In the genomic region with DNA sequence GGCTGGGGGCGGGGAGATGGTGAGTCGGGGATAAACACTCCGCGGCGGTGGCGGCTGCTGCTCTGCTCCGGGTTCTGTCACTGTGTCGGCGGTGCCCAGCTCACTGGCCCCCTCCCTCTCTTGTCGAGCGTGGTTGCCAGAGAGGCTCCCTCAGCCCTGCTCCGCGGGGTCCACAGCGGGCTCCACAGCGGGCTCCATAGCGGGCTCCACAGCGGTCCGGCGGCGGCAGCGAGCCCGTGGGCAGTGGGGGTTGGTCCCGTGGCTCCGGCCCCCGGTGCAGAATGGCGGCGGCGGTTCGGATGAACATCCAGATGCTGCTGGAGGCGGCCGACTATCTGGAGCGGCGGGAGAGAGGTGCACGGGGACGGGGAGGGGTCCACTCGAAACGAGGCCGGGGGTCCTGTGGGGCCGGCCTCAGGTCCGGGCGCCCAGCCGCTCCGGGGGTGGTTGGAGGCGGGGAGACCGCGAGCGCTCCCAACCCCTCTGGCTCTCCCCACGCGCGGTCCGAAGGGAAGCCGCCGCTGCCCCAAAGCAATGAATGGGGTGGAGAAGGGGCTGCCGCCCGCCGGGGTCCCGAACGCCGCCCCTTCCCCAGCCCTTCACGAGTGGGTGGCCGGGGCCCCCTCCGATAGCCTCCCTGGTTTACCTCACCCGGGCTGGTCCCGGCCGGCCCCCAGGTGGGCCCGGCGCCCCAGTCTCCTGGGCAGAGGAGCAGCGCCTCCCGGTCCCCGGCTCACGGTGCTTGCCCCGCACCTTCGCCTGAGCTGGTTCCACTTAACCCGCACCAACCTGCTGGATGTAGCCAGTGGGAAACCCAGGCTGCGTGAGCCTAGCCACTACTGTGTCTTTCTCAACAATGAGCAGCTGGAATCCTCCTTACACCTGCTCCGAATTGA, we compare ENCODE assay signal across 8 cellular contexts. TPM values are rescaled to one million over a fixed set of nuclear protein-coding genes. Genes with fewer than 3 reads are reported as not detected.
DNase-seq lines count a peak whose midpoint lies in the region; ATAC-seq and TF ChIP-seq lines count a peak whose summit lies in the region.

A gene with protein sequence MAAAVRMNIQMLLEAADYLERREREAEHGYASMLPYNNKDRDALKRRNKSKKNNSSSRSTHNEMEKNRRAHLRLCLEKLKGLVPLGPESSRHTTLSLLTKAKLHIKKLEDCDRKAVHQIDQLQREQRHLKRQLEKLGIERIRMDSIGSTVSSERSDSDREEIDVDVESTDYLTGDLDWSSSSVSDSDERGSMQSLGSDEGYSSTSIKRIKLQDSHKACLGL (plus strand): TSS at position 60 of the 896 bp plus-strand sequence. CDS start 222 bp downstream, at position 282.

- peaks cover 34% of the 10 kb centered on the region for H3K36me3 Mint-ChIP-seq in activated CD4-positive, alpha-beta memory T cell treated with anti-CD3 and anti-CD28 coated beads, Interleukin-2, amount 10 ng/mL, durations not matched to agents 7 days and 5 days (ENCODE audit: low read depth)

- peak; percentile 34 for DNase-seq in activated CD4-positive, alpha-beta memory T cell treated with anti-CD3 and anti-CD28 coated beads, Interleukin-2, amount 10 ng/mL, durations not matched to agents 7 days and 5 days
- no peak for DNase-seq in fibroblast of villous mesenchyme (ENCODE audit: low read depth)
- DNase-seq in neuronal stem cell (ENCODE audit: low spot score) = no peak
- DNase-seq in NCI-H226 = no peak

- H3K4me1 ChIP-seq in ES-I3 (ENCODE audit: insufficient read depth, low read length) (no peaks in the 10 kb centered on the region), neuronal stem cell (ENCODE audit: control insufficient read depth in 2 of 2, insufficient read depth in 1 of 2, low read depth in 1 of 2, low read length in 2 of 2) (peaks cover 0 to 2% of the 10 kb centered on the region in 2 donors)

- peak within 1 kb of the TSS; percentile 55 for H3K23ac ChIP-seq in neuronal stem cell (ENCODE audit: low read depth, low read length, poor library complexity)

- POLR2A ChIA-PET in activated CD4-positive, alpha-beta memory T cell treated with anti-CD3 and anti-CD28 coated beads, Interleukin-2, amount 10 ng/mL, durations not matched to agents 7 days and 5 days (lab: Charles Lee) = interaction anchor here (0.7 to 9.4 kb wide), 50 partner anchors 8 to 487 kb away, joined by 3 to 287 read pairs (median 6); a partner anchor contains a TSS

- peaks cover 2% of the 10 kb centered on the region for H3K79me1 ChIP-seq in neuronal stem cell (ENCODE audit: low read depth, low read length)

- peak within 1 kb of the TSS; percentile 71 for H2AK5ac ChIP-seq in neuronal stem cell (ENCODE audit: low read depth, low read length)

- H3K9me3 ChIP-seq in ES-I3 (ENCODE audit: control insufficient read depth, insufficient read depth, low read length) (no peaks in the 10 kb centered on the region), neuronal stem cell (replicated peaks in 1 of 2; ENCODE audit: control insufficient read depth in 2 of 2, insufficient read depth in 1 of 2, low read depth in 1 of 2, low read length in 2 of 2) (no peaks in the 10 kb centered on the region)

- H3K27me3 Mint-ChIP-seq in activated CD4-positive, alpha-beta memory T cell treated with anti-CD3 and anti-CD28 coated beads, Interleukin-2, amount 10 ng/mL, durations not matched to agents 7 days and 5 days = no peaks in the 10 kb centered on the region

- peak within 1 kb of the TSS; percentile 99 for H3K4me2 ChIP-seq in neuronal stem cell (ENCODE audit: insufficient read depth, low read length, poor library complexity, severe bottlenecking)

- H3K4me1 Mint-ChIP-seq in activated CD4-positive, alpha-beta memory T cell treated with anti-CD3 and anti-CD28 coated beads, Interleukin-2, amount 10 ng/mL, durations not matched to agents 7 days and 5 days = peaks cover 45% of the 10 kb centered on the region

- peak within 1 kb of the TSS; percentile 89 for H3K27ac ChIP-seq in neuronal stem cell (replicated peaks; ENCODE audit: low read length)

- peak within 1 kb of the TSS; percentile 92 for H2AFZ ChIP-seq in neuronal stem cell (ENCODE audit: low read length)

- H3K4me3 Mint-ChIP-seq in activated CD4-positive, alpha-beta memory T cell treated with anti-CD3 and anti-CD28 coated beads, Interleukin-2, amount 10 ng/mL, durations not matched to agents 7 days and 5 days = peak within 1 kb of the TSS; percentile 82

- TF ChIP-seq CTCF in fibroblast of villous mesenchyme (IDR thresholded peaks at IDR 0.05; ENCODE audit: insufficient read depth, low read depth, low read length) = no peak

- no peaks in the 10 kb centered on the region for H3K27me3 ChIP-seq in neuronal stem cell (ENCODE audit: control insufficient read depth in 3 of 3, insufficient read depth in 3 of 3, low read depth in 1 of 3, low read length in 3 of 3)

- H3K9me3 Mint-ChIP-seq in activated CD4-positive, alpha-beta memory T cell treated with anti-CD3 and anti-CD28 coated beads, Interleukin-2, amount 10 ng/mL, durations not matched to agents 7 days and 5 days = no peaks in the 10 kb centered on the region

- H3K27ac Mint-ChIP-seq in activated CD4-positive, alpha-beta memory T cell treated with anti-CD3 and anti-CD28 coated beads, Interleukin-2, amount 10 ng/mL, durations not matched to agents 7 days and 5 days = peak within 1 kb of the TSS; percentile 81

- no peak within 1 kb of the TSS for H2BK12ac ChIP-seq in neuronal stem cell (ENCODE audit: low read length)

- no peak within 1 kb of the TSS for H4K91ac ChIP-seq in neuronal stem cell (ENCODE audit: low read depth, low read length, poor library complexity)

- WGBS in neuronal stem cell (ENCODE audit: extremely low coverage in 2 of 2, insufficient read length in 2 of 2, insufficient replicate concordance in 1 of 2), 2 donors = no CpG with 5 or more reads among the region's 76 CpGs

- peak within 1 kb of the TSS; percentile 75 for H2BK5ac ChIP-seq in neuronal stem cell (ENCODE audit: low read length)

- no peak within 1 kb of the TSS for H2BK120ac ChIP-seq in neuronal stem cell (ENCODE audit: low read depth, low read length)

- H3K36me3 ChIP-seq in ES-I3 (ENCODE audit: insufficient read depth, low read length) (peaks cover 2% of the 10 kb centered on the region; the same call in 1 of the 2 replicates), neuronal stem cell (replicated peaks in 1 of 2; ENCODE audit: control insufficient read depth in 2 of 2, insufficient read depth in 2 of 2, low read length in 2 of 2) (peaks cover 2 to 32% of the 10 kb centered on the region in 2 donors)

- ATAC-seq in HG02642 (IDR thresholded peaks at IDR 0.05; ENCODE audit: poor library complexity, unreplicated experiment) (peak; percentile 9), GM21619 (IDR thresholded peaks at IDR 0.05; ENCODE audit: unreplicated experiment) (no peak), HG03175 (IDR thresholded peaks at IDR 0.05; ENCODE audit: unreplicated experiment) (no peak)

- peak within 1 kb of the TSS; percentile 87 for H3K4me3 ChIP-seq in fibroblast of villous mesenchyme (ENCODE audit: low read depth, low read length)
- H3K4me3 ChIP-seq in neuronal stem cell (ENCODE audit: low read length in 2 of 2) = peak within 1 kb of the TSS; percentile 72 to 99

- H3K14ac ChIP-seq in neuronal stem cell (ENCODE audit: low read length) = peak within 1 kb of the TSS; percentile 71

- no peak within 1 kb of the TSS for H3K4ac ChIP-seq in neuronal stem cell (ENCODE audit: low read length)

- no peak within 1 kb of the TSS for H4K8ac ChIP-seq in neuronal stem cell (ENCODE audit: low read depth, low read length)

- H3K9ac ChIP-seq in ES-I3 (ENCODE audit: low read depth, low read length) (peak within 1 kb of the TSS; percentile 96), neuronal stem cell (ENCODE audit: low read depth, low read length, poor library complexity) (peak within 1 kb of the TSS; percentile 93)

- peak within 1 kb of the TSS; percentile 99 for H3K18ac ChIP-seq in neuronal stem cell (ENCODE audit: low read length)

- CTCF ChIA-PET in activated CD4-positive, alpha-beta memory T cell treated with anti-CD3 and anti-CD28 coated beads, Interleukin-2, amount 10 ng/mL, durations not matched to agents 7 days and 5 days (lab: Charles Lee) = interaction anchor here (0.7 to 8.5 kb wide), 27 partner anchors 8 to 388 kb away, joined by 3 to 251 read pairs (median 8); a partner anchor contains a TSS

- H2BK15ac ChIP-seq in neuronal stem cell (ENCODE audit: low read length) = no peak within 1 kb of the TSS

RNA-seq across cellular contexts. Expression of the gene that starts here (rescaled TPM):
- total RNA-seq in activated CD4-positive, alpha-beta memory T cell treated with anti-CD3 and anti-CD28 coated beads, Interleukin-2, amount 10 ng/mL, durations not matched to agents 7 days and 5 days = 10 to 100 TPM; 40.8 to 47.5 TPM
- total RNA-seq in fibroblast of villous mesenchyme = 5.2 TPM in 2 replicates
- polyA plus RNA-seq in neuronal stem cell (2013, experiment 1 of 2) = 6.9 TPM
- 6.8 TPM for polyA plus RNA-seq in neuronal stem cell (2013, experiment 2 of 2)
